In genomic region chrX:130174051-130174704, GRCh38 we compare ENCODE assay signal across 8 cellular contexts. TPM values are rescaled to one million over a fixed set of nuclear protein-coding genes. Genes with fewer than 3 reads are reported as not detected.
DNase-seq lines count a peak whose midpoint lies in the region; ATAC-seq lines count a peak whose summit lies in the region.

No MANE protein-coding gene starts in this region.

- H3K27ac ChIP-seq in KOPT-K1 (ENCODE audit: low read depth, low read length, poor library complexity, severe bottlenecking) (peak overlapping the region; percentile 87), caudate nucleus (ENCODE audit: low read depth, low read length) (peak overlapping the region; percentile 89), mesenchymal stem cell (ENCODE audit: low read length, poor library complexity, severe bottlenecking) (no peak overlapping the region)

- peak overlapping the region in 1 of 2 experiments; percentile 70 for H3K18ac ChIP-seq in mesenchymal stem cell (ENCODE audit: low read depth in 1 of 2, low read length in 2 of 2)

- H4K8ac ChIP-seq in mesenchymal stem cell (ENCODE audit: low read length): peak overlapping the region; percentile 7

- H3K9me3 ChIP-seq in KOPT-K1 (ENCODE audit: insufficient read depth, low read length, poor library complexity, severe bottlenecking) (no peaks in the 10 kb centered on the region), mesenchymal stem cell (ENCODE audit: control insufficient read depth, low read length) (no peaks in the 10 kb centered on the region)

- H2BK12ac ChIP-seq in mesenchymal stem cell (ENCODE audit: low read length in 2 of 2): peak overlapping the region in 1 of 2 experiments; percentile 78

- no peak overlapping the region for H3K23ac ChIP-seq in mesenchymal stem cell (ENCODE audit: low read length in 2 of 2)

- no peak overlapping the region for H3K4me2 ChIP-seq in mesenchymal stem cell (ENCODE audit: low read length, poor library complexity, severe bottlenecking)

- peak overlapping the region; percentile 7 for H4K91ac ChIP-seq in mesenchymal stem cell (ENCODE audit: low read length)

- 72% methylated on average over 9 of the region's 10 CpGs for WGBS in mesenchymal stem cell

- H3K27me3 ChIP-seq in mesenchymal stem cell (ENCODE audit: control insufficient read depth in 1 of 2, insufficient read depth in 1 of 2, low read length in 2 of 2): peaks cover 10 to 20% of the 10 kb centered on the region in 2 experiments

- no peak overlapping the region for H2BK5ac ChIP-seq in mesenchymal stem cell (ENCODE audit: low read depth, low read length, poor library complexity, severe bottlenecking)

- H3K79me1 ChIP-seq in mesenchymal stem cell (replicated peaks; ENCODE audit: low read length, poor library complexity, severe bottlenecking): no peaks in the 10 kb centered on the region

- peak overlapping the region; percentile 67 for H2BK15ac ChIP-seq in mesenchymal stem cell (ENCODE audit: low read depth, poor library complexity, severe bottlenecking)

- peaks cover 14% of the 10 kb centered on the region for H3K4me1 ChIP-seq in mesenchymal stem cell (ENCODE audit: control insufficient read depth, insufficient read depth, low read depth, low read length)

- peak; percentile 82 for DNase-seq in AG08395 (ENCODE audit: low spot score)
- DNase-seq in caudate nucleus (lab: John Stamatoyannopoulos, UW): peak in 4 of 61 donors; percentile 0 to 9 (median 4)
- DNase-seq in mesenchymal stem cell: peak; percentile 88
- DNase-seq in effector CD4-positive, alpha-beta T cell: no peak
- no peak for DNase-seq in NCI-H774 (lab: John Stamatoyannopoulos, UW)
- DNase-seq in activated CD4-positive, alpha-beta T cell treated with anti-CD3 and anti-CD28 coated beads for 48 hours: no peak

- no peak overlapping the region for H2BK120ac ChIP-seq in mesenchymal stem cell (ENCODE audit: low read depth, low read length)

- H3K36me3 ChIP-seq in KOPT-K1 (ENCODE audit: insufficient read depth, low read length) (peaks cover 20% of the 10 kb centered on the region), mesenchymal stem cell (ENCODE audit: control insufficient read depth in 1 of 2, insufficient read depth in 2 of 2, low read depth in 1 of 2, low read length in 2 of 2) (no peaks in the 10 kb centered on the region)

- no peak overlapping the region for H3K4me3 ChIP-seq in mesenchymal stem cell (ENCODE audit: insufficient read depth in 1 of 2, low read depth in 1 of 2, low read length in 2 of 2)

- H3K14ac ChIP-seq in mesenchymal stem cell (ENCODE audit: low read length in 2 of 2): no peak overlapping the region

- ATAC-seq in HG03280 (IDR thresholded peaks at IDR 0.05; ENCODE audit: unreplicated experiment): no peak

- no peak overlapping the region for H2AFZ ChIP-seq in mesenchymal stem cell (ENCODE audit: low read depth, low read length)

- H3K4ac ChIP-seq in mesenchymal stem cell (ENCODE audit: low read depth in 1 of 2, low read length in 2 of 2): no peak overlapping the region

- peak overlapping the region; percentile 95 for H3K9ac ChIP-seq in mesenchymal stem cell (ENCODE audit: low read length)

- no peak overlapping the region for H2AK5ac ChIP-seq in mesenchymal stem cell (ENCODE audit: low read length, severe bottlenecking)

RNA-seq across cellular contexts. Expression of gene RAB33A, which starts 2.4 kb away (rescaled TPM):
- 4.6 TPM for polyA plus RNA-seq in mesenchymal stem cell (2013, experiment 1 of 2)
- polyA plus RNA-seq in mesenchymal stem cell (2013, experiment 2 of 2): 4.7 TPM

RNA-seq across cellular contexts. Expression of gene AIFM1, which starts 8.5 kb away (rescaled TPM):
- 34.2 TPM for polyA plus RNA-seq in mesenchymal stem cell (2013, experiment 1 of 2)
- 34.5 TPM for polyA plus RNA-seq in mesenchymal stem cell (2013, experiment 2 of 2)

Comparison
In these comparisons a context has a peak if more than half of its experiments do, and no peak if none do; other contexts are left out.
1. DNase-seq: peak in AG08395 (single experiment) and mesenchymal stem cell (single experiment); none in effector CD4-positive, alpha-beta T cell (single experiment), NCI-H774 (single experiment) and activated CD4-positive, alpha-beta T cell treated with anti-CD3 and anti-CD28 coated beads for 48 hours (single experiment).